ENCODE assay signal across 13 cellular contexts in genomic region chr12:103978384-103978982, GRCh38.
"Had no signal": no experiment of that assay in that cellular context is flagged by ENCODE, and none has a peak within 500 bp of the region (broad histone marks: within the 10 kb centered on the region; RNA-seq: fewer than 3 reads in every experiment).

No MANE protein-coding gene starts in this region.

- H3K9me3 Mint-ChIP-seq: dendritic cell treated with granulocyte-macrophage colony-stimulating factor and Interleukin-4, amounts not matched to agents 40 ng/mL and 50 ng/mL, for 4 days had no signal

- H3K4me1 ChIP-seq: right atrium auricular region had no signal

- H3K27ac ChIP-seq: adrenal gland, gastroesophageal sphincter, right atrium auricular region, SJSA1, skin epidermis, tibial nerve, VCaP had no signal

- H3K4me3 ChIP-seq: adrenal gland, gastroesophageal sphincter, right atrium auricular region, SJSA1, skin epidermis, tibial nerve had no signal

- ATAC-seq: gastroesophageal sphincter had no signal

- H3K4me3 Mint-ChIP-seq: dendritic cell treated with granulocyte-macrophage colony-stimulating factor and Interleukin-4, amounts not matched to agents 40 ng/mL and 50 ng/mL, for 4 days had no signal

- H3K27me3 Mint-ChIP-seq: dendritic cell treated with granulocyte-macrophage colony-stimulating factor and Interleukin-4, amounts not matched to agents 40 ng/mL and 50 ng/mL, for 4 days had no signal

- H3K27ac Mint-ChIP-seq: dendritic cell treated with granulocyte-macrophage colony-stimulating factor and Interleukin-4, amounts not matched to agents 40 ng/mL and 50 ng/mL, for 4 days had no signal

- H3K27me3 ChIP-seq: adrenal gland, gastroesophageal sphincter, neutrophil, right atrium auricular region, SJSA1, tibial nerve had no signal

- H3K9me3 ChIP-seq: adrenal gland, gastroesophageal sphincter, neutrophil, right atrium auricular region, SJSA1, tibial nerve had no signal

- DNase-seq: activated CD4-positive, alpha-beta T cell treated with anti-CD3 and anti-CD28 coated beads for 4 hours; activated CD8-positive, alpha-beta memory T cell treated with anti-CD3 and anti-CD28 coated beads for 24 hours; activated gamma-delta T cell; adrenal gland; central memory CD4-positive, alpha-beta T cell had no signal
